8 cellular contexts compared by ENCODE assay signal in genomic region chr20:44886828-44887227, GRCh38. TPM values are rescaled to one million over a fixed set of nuclear protein-coding genes. Genes with fewer than 3 reads are reported as not detected.
DNase-seq lines count a peak whose midpoint lies in the region; ATAC-seq and FAIRE-seq lines count a peak whose summit lies in the region.

No MANE protein-coding gene starts in this region.

- no peak for DNase-seq in activated T-helper 2 cell treated with anti-CD3 and anti-CD28 coated beads, Interferon-gamma antibody, Interleukin-2, Interleukin-4, amounts not matched to agents 10 μg/mL and 5 μg/mL and 100 μg/mL, durations not matched to agents 14 hours and 24 hours and 36 hours (ENCODE audit: low spot score)
- no peak for DNase-seq in stimulated activated naive B cell treated with anti-CD40 and anti-IgM and Interleukin-4, amounts not matched to agents 10 μg/mL and 1 μg/mL and 100 μg/mL, for 72 hours
- no peak for DNase-seq in hepatic stellate cell (ENCODE audit: low spot score)
- DNase-seq in dermis blood vessel endothelial cell, result no peak
- no peak for DNase-seq in RCC 7860 (ENCODE audit: low spot score)

- intact Hi-C loops in activated T-helper 2 cell treated with anti-CD3 and anti-CD28 coated beads, Interferon-gamma antibody, Interleukin-2, Interleukin-4, amounts not matched to agents 10 μg/mL and 5 μg/mL and 100 μg/mL, durations not matched to agents 14 hours and 24 hours and 36 hours (cut with micrococcal nuclease), result loop anchor here (2.0 to 5.0 kb wide), 2 partner anchors 18 to 245 kb away; no protein-coding TSS in a partner anchor

- H3K27me3 ChIP-seq in HUES48 (ENCODE audit: control insufficient read depth, insufficient read depth, low read length), result no peaks in the 10 kb centered on the region

- H3K4me1 Mint-ChIP-seq in activated T-helper 2 cell treated with anti-CD3 and anti-CD28 coated beads, Interferon-gamma antibody, Interleukin-2, Interleukin-4, amounts not matched to agents 10 μg/mL and 5 μg/mL and 100 μg/mL, durations not matched to agents 14 hours and 24 hours and 36 hours (ENCODE audit: low read depth), result peaks cover 58% of the 10 kb centered on the region
- peaks cover 26 to 59% of the 10 kb centered on the region in 2 donors for H3K4me1 Mint-ChIP-seq in stimulated activated naive B cell treated with anti-CD40 and anti-IgM and Interleukin-4, amounts not matched to agents 10 μg/mL and 1 μg/mL and 100 μg/mL, for 72 hours

- H3K4me3 ChIP-seq in HUES48 (ENCODE audit: low read depth, low read length), result peak overlapping the region; percentile 99
- peak overlapping the region; percentile 91 for H3K4me3 ChIP-seq in iPS-18c (ENCODE audit: insufficient read depth, low read depth, low read length)

- peaks cover 1% of the 10 kb centered on the region for H3K27me3 Mint-ChIP-seq in activated T-helper 2 cell treated with anti-CD3 and anti-CD28 coated beads, Interferon-gamma antibody, Interleukin-2, Interleukin-4, amounts not matched to agents 10 μg/mL and 5 μg/mL and 100 μg/mL, durations not matched to agents 14 hours and 24 hours and 36 hours (ENCODE audit: low read depth)
- no peaks in the 10 kb centered on the region for H3K27me3 Mint-ChIP-seq in stimulated activated naive B cell treated with anti-CD40 and anti-IgM and Interleukin-4, amounts not matched to agents 10 μg/mL and 1 μg/mL and 100 μg/mL, for 72 hours

- H3K9me3 Mint-ChIP-seq in activated T-helper 2 cell treated with anti-CD3 and anti-CD28 coated beads, Interferon-gamma antibody, Interleukin-2, Interleukin-4, amounts not matched to agents 10 μg/mL and 5 μg/mL and 100 μg/mL, durations not matched to agents 14 hours and 24 hours and 36 hours, result no peaks in the 10 kb centered on the region
- no peaks in the 10 kb centered on the region for H3K9me3 Mint-ChIP-seq in stimulated activated naive B cell treated with anti-CD40 and anti-IgM and Interleukin-4, amounts not matched to agents 10 μg/mL and 1 μg/mL and 100 μg/mL, for 72 hours

- H3K9ac ChIP-seq in HUES48 (ENCODE audit: low read depth, low read length), result peak overlapping the region; percentile 94

- H3K9me3 ChIP-seq in HUES48 (ENCODE audit: control insufficient read depth, insufficient read depth, low read length) (no peaks in the 10 kb centered on the region), iPS-18c (ENCODE audit: control insufficient read depth, insufficient read depth, low read length) (no peaks in the 10 kb centered on the region)

- H3K36me3 Mint-ChIP-seq in activated T-helper 2 cell treated with anti-CD3 and anti-CD28 coated beads, Interferon-gamma antibody, Interleukin-2, Interleukin-4, amounts not matched to agents 10 μg/mL and 5 μg/mL and 100 μg/mL, durations not matched to agents 14 hours and 24 hours and 36 hours (ENCODE audit: low read depth), result peaks cover 46% of the 10 kb centered on the region
- H3K36me3 Mint-ChIP-seq in stimulated activated naive B cell treated with anti-CD40 and anti-IgM and Interleukin-4, amounts not matched to agents 10 μg/mL and 1 μg/mL and 100 μg/mL, for 72 hours, result peaks cover 3 to 4% of the 10 kb centered on the region in 2 donors

- ATAC-seq in stimulated activated naive B cell treated with anti-CD40 and anti-IgM and Interleukin-4, amounts not matched to agents 10 μg/mL and 1 μg/mL and 100 μg/mL, for 72 hours (replicated peaks), result no peak
- no peak for ATAC-seq in GM19397 (IDR thresholded peaks at IDR 0.05; ENCODE audit: unreplicated experiment)

- peaks cover 30% of the 10 kb centered on the region for H3K4me1 ChIP-seq in HUES48 (ENCODE audit: control insufficient read depth, insufficient read depth, low read length)

- peak overlapping the region; percentile 89 for H3K27ac Mint-ChIP-seq in activated T-helper 2 cell treated with anti-CD3 and anti-CD28 coated beads, Interferon-gamma antibody, Interleukin-2, Interleukin-4, amounts not matched to agents 10 μg/mL and 5 μg/mL and 100 μg/mL, durations not matched to agents 14 hours and 24 hours and 36 hours
- H3K27ac Mint-ChIP-seq in stimulated activated naive B cell treated with anti-CD40 and anti-IgM and Interleukin-4, amounts not matched to agents 10 μg/mL and 1 μg/mL and 100 μg/mL, for 72 hours, result peak overlapping the region; percentile 97

- H3K27ac ChIP-seq in HUES48 (ENCODE audit: low read depth, low read length), result no peak overlapping the region

- H3K4me3 Mint-ChIP-seq in activated T-helper 2 cell treated with anti-CD3 and anti-CD28 coated beads, Interferon-gamma antibody, Interleukin-2, Interleukin-4, amounts not matched to agents 10 μg/mL and 5 μg/mL and 100 μg/mL, durations not matched to agents 14 hours and 24 hours and 36 hours (ENCODE audit: low read depth), result peak overlapping the region; percentile 97
- peak overlapping the region; percentile 96 to 98 for H3K4me3 Mint-ChIP-seq in stimulated activated naive B cell treated with anti-CD40 and anti-IgM and Interleukin-4, amounts not matched to agents 10 μg/mL and 1 μg/mL and 100 μg/mL, for 72 hours

- no peak for FAIRE-seq in RCC 7860 (lab: Jason Lieb, UNC)

- peaks cover 20% of the 10 kb centered on the region for H3K36me3 ChIP-seq in HUES48 (ENCODE audit: control insufficient read depth, insufficient read depth, low read length)

RNA-seq across cellular contexts. Expression of gene YWHAB, which starts 1.3 kb away (rescaled TPM):
- total RNA-seq in activated T-helper 2 cell treated with anti-CD3 and anti-CD28 coated beads, Interferon-gamma antibody, Interleukin-2, Interleukin-4, amounts not matched to agents 10 μg/mL and 5 μg/mL and 100 μg/mL, durations not matched to agents 14 hours and 24 hours and 36 hours, result 221 and 225 TPM in 2 replicates
- 137 and 188 TPM in 2 replicates for total RNA-seq in dermis blood vessel endothelial cell

RNA-seq across cellular contexts. Expression of gene PABPC1L, which starts 23.0 kb away (rescaled TPM):
- 83.6 and 94.1 TPM in 2 replicates for total RNA-seq in activated T-helper 2 cell treated with anti-CD3 and anti-CD28 coated beads, Interferon-gamma antibody, Interleukin-2, Interleukin-4, amounts not matched to agents 10 μg/mL and 5 μg/mL and 100 μg/mL, durations not matched to agents 14 hours and 24 hours and 36 hours
- total RNA-seq in dermis blood vessel endothelial cell, result 1.3 and 2.6 TPM in 2 replicates

Comparison
In these comparisons a context has a peak if more than half of its experiments do, and no peak if none do; other contexts are left out.
1. RNA of gene PABPC1L, which starts 23.0 kb away (total RNA-seq): 83.6 to 94.1 TPM in activated T-helper 2 cell treated with anti-CD3 and anti-CD28 coated beads, Interferon-gamma antibody, Interleukin-2, Interleukin-4, amounts not matched to agents 10 μg/mL and 5 μg/mL and 100 μg/mL, durations not matched to agents 14 hours and 24 hours and 36 hours; 1.3 to 2.6 TPM in dermis blood vessel endothelial cell; every median in the first group is over 10 times any median in the second.